8 cellular contexts compared by ENCODE assay signal in the genomic region with DNA sequence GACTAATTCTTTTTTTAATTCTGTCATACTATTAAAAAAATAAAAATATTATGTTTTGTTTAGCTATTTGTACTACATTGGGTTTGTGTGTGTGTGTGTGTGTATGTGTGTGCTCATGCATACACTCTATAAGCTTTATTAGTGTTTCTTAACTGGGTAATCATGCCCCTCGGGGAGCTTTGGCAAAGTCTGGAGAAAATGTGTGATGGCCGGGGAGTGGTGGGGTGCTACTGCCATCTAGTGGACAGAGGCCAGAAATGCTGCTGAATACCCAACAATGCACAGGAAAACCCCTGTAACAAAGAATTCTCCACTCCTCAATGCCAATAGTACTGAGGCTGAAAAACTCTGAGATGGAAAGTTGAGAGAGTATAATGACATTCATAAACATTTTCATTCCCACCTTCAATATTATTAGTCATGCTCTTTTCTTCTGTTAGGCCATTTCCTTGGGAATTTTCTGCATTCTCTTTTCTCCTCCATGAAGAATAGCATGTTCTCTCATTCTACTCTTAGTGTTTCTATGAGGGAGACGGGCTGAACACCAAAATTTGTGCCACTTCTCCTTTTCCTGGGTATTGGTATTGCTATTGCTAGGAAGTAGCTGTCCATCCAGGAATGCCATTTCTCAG.
DNase-seq lines count a peak whose midpoint lies in the region; ATAC-seq and TF ChIP-seq lines count a peak whose summit lies in the region.

No MANE protein-coding gene starts in this region.

- H3K4ac ChIP-seq in mesendoderm (ENCODE audit: low read depth, low read length), result no peak overlapping the region

- peaks cover 23% of the 10 kb centered on the region for H3K27me3 Mint-ChIP-seq in activated CD8-positive, alpha-beta T cell treated with anti-CD3 and anti-CD28 coated beads for 36 hours
- H3K27me3 Mint-ChIP-seq in effector memory CD8-positive, alpha-beta T cell, result peaks cover 13 to 23% of the 10 kb centered on the region in 2 donors

- H3K79me1 ChIP-seq in mesendoderm (ENCODE audit: low read length), result no peaks in the 10 kb centered on the region

- no peak overlapping the region for H3K4me3 ChIP-seq in BJ (ENCODE audit: low read depth, low read length)
- no peak overlapping the region for H3K4me3 ChIP-seq in mesendoderm (ENCODE audit: low read length)

- no peak overlapping the region for H3K56ac ChIP-seq in mesendoderm (ENCODE audit: low read length)

- no peak overlapping the region for H4K5ac ChIP-seq in mesendoderm (ENCODE audit: low read length)

- no peaks in the 10 kb centered on the region for H3K79me2 ChIP-seq in mesendoderm (ENCODE audit: control insufficient read depth, insufficient read depth, low read length)

- CTCF ChIA-PET in BJ (lab: Yijun Ruan, JAX), result interaction anchor here (0.6 to 5.0 kb wide), 57 partner anchors 9 to 348 kb away, joined by 3 to 103 read pairs (median 4); a partner anchor contains a TSS
- CTCF ChIA-PET in activated CD8-positive, alpha-beta T cell treated with anti-CD3 and anti-CD28 coated beads for 36 hours (lab: Charles Lee), result interaction anchor here (0.6 to 4.9 kb wide), 43 partner anchors 9 to 678 kb away, joined by 3 to 168 read pairs (median 4); no protein-coding TSS in a partner anchor

- no peak overlapping the region for H2BK15ac ChIP-seq in mesendoderm (replicated peaks; ENCODE audit: low read depth)

- no peaks in the 10 kb centered on the region for H3K4me1 Mint-ChIP-seq in activated CD8-positive, alpha-beta T cell treated with anti-CD3 and anti-CD28 coated beads for 36 hours (ENCODE audit: low read depth)
- H3K4me1 Mint-ChIP-seq in effector memory CD8-positive, alpha-beta T cell (ENCODE audit: low read depth in 2 of 2), result peaks cover 0 to 1% of the 10 kb centered on the region in 2 donors

- H3K4me2 ChIP-seq in mesendoderm (ENCODE audit: low read length), result no peak overlapping the region

- no peak overlapping the region for H2BK5ac ChIP-seq in mesendoderm (ENCODE audit: low read length)

- POLR2A ChIA-PET in BJ (lab: Charles Lee), result interaction anchor here (1.0 kb wide), 1 partner anchor 158 kb away, joined by 4 read pairs; a partner anchor contains a TSS
- POLR2A ChIA-PET in activated CD8-positive, alpha-beta T cell treated with anti-CD3 and anti-CD28 coated beads for 36 hours (lab: Charles Lee), result no interaction called here

- ATAC-seq in GM18909 (IDR thresholded peaks at IDR 0.05; ENCODE audit: poor library complexity, unreplicated experiment) (peak; percentile 93), HG03280 (IDR thresholded peaks at IDR 0.05; ENCODE audit: unreplicated experiment) (peak; percentile 86)
- peak; percentile 76 for ATAC-seq in activated CD8-positive, alpha-beta T cell treated with anti-CD3 and anti-CD28 coated beads for 36 hours
- peak; percentile 74 for ATAC-seq in effector memory CD8-positive, alpha-beta T cell (replicated peaks)

- DNase-seq in BJ (ENCODE audit: low read depth) (peak; percentile 4), NCI-H748 (lab: John Stamatoyannopoulos, UW; ENCODE audit: unreplicated experiment) (peak; percentile 70), mesendoderm (peak; percentile 65)
- peak; percentile 69 for DNase-seq in activated CD8-positive, alpha-beta T cell treated with anti-CD3 and anti-CD28 coated beads for 36 hours
- peak; percentile 49 to 63 (median 53) for DNase-seq in effector memory CD8-positive, alpha-beta T cell
- peak; percentile 20 to 43 for DNase-seq in stimulated activated CD8-positive, alpha-beta memory T cell treated with anti-CD3 and anti-CD28 coated beads, Interleukin-2, amount 100 ng/mL, for 1 hour (ENCODE audit: low read depth in 2 of 2)

- peak; percentile 88 for TF ChIP-seq CTCF in BJ (IDR thresholded peaks at IDR 0.05; ENCODE audit: insufficient read depth, low read depth, low read length)
- TF ChIP-seq CTCF in activated CD8-positive, alpha-beta T cell treated with anti-CD3 and anti-CD28 coated beads for 36 hours (IDR thresholded peaks at IDR 0.05), result peak; percentile 91

- H3K36me3 ChIP-seq in BJ (ENCODE audit: control insufficient read depth, insufficient read depth, low read length) (no peaks in the 10 kb centered on the region), mesendoderm (ENCODE audit: control insufficient read depth, insufficient read depth, low read length) (no peaks in the 10 kb centered on the region)

- H3K4me3 Mint-ChIP-seq in activated CD8-positive, alpha-beta T cell treated with anti-CD3 and anti-CD28 coated beads for 36 hours, result no peak overlapping the region
- no peak overlapping the region for H3K4me3 Mint-ChIP-seq in effector memory CD8-positive, alpha-beta T cell

- no peak overlapping the region for H2AK5ac ChIP-seq in mesendoderm (ENCODE audit: low read length)

- no peak overlapping the region for H3K27ac Mint-ChIP-seq in activated CD8-positive, alpha-beta T cell treated with anti-CD3 and anti-CD28 coated beads for 36 hours
- H3K27ac Mint-ChIP-seq in effector memory CD8-positive, alpha-beta T cell, result no peak overlapping the region

- peaks cover 3% of the 10 kb centered on the region for H3K9me3 Mint-ChIP-seq in activated CD8-positive, alpha-beta T cell treated with anti-CD3 and anti-CD28 coated beads for 36 hours
- no peaks in the 10 kb centered on the region for H3K9me3 Mint-ChIP-seq in effector memory CD8-positive, alpha-beta T cell

- H4K8ac ChIP-seq in mesendoderm (ENCODE audit: low read depth, low read length), result no peak overlapping the region

- H3K23ac ChIP-seq in mesendoderm (ENCODE audit: low read length), result no peak overlapping the region

- intact Hi-C loops in activated CD8-positive, alpha-beta T cell treated with anti-CD3 and anti-CD28 coated beads for 36 hours (cut with micrococcal nuclease), result loop anchor here (1.0 to 5.0 kb wide), 2 partner anchors 210 to 297 kb away; no protein-coding TSS in a partner anchor

- H3K27me3 ChIP-seq in BJ (ENCODE audit: control insufficient read depth, insufficient read depth, low read length), result no peaks in the 10 kb centered on the region
- no peaks in the 10 kb centered on the region for H3K27me3 ChIP-seq in mesendoderm (ENCODE audit: insufficient read depth, low read length, poor library complexity)

- H2BK120ac ChIP-seq in mesendoderm (ENCODE audit: low read depth, low read length), result no peak overlapping the region

- H3K36me3 Mint-ChIP-seq in activated CD8-positive, alpha-beta T cell treated with anti-CD3 and anti-CD28 coated beads for 36 hours (ENCODE audit: low read depth), result no peaks in the 10 kb centered on the region
- no peaks in the 10 kb centered on the region for H3K36me3 Mint-ChIP-seq in effector memory CD8-positive, alpha-beta T cell (ENCODE audit: insufficient read depth)

- no peak overlapping the region for H3K9ac ChIP-seq in mesendoderm (ENCODE audit: low read length)

- no peak overlapping the region for H3K27ac ChIP-seq in mesendoderm (ENCODE audit: low read depth, low read length)

- WGBS in mesendoderm (ENCODE audit: extremely low coverage, insufficient coverage, low lambda C conversion rate), result no CpG with 5 or more reads among the region's 3 CpGs

- H3K4me1 ChIP-seq in mesendoderm (ENCODE audit: control insufficient read depth, low read depth, low read length), result no peaks in the 10 kb centered on the region

- no peak overlapping the region for H3K18ac ChIP-seq in mesendoderm (ENCODE audit: low read length)

Comparison
In these comparisons a context has a peak if more than half of its experiments do, and no peak if none do; other contexts are left out.
1. DNase-seq: peak in every context shown above with its lines; median percentile 70 in NCI-H748; 69 in activated CD8-positive, alpha-beta T cell treated with anti-CD3 and anti-CD28 coated beads for 36 hours; 65 in mesendoderm; 53 in effector memory CD8-positive, alpha-beta T cell; 32 in stimulated activated CD8-positive, alpha-beta memory T cell treated with anti-CD3 and anti-CD28 coated beads, Interleukin-2, amount 100 ng/mL, for 1 hour; 4 in BJ.